8 cellular contexts compared by ENCODE assay signal in genomic region chr1:179883040-179883501, GRCh38. TPM values are rescaled to one million over a fixed set of nuclear protein-coding genes. Genes with fewer than 3 reads are reported as not detected.
DNase-seq lines count a peak whose midpoint lies in the region; ATAC-seq and TF ChIP-seq lines count a peak whose summit lies in the region.

No MANE protein-coding gene starts in this region.

- H3K9me3 ChIP-seq in WERI-Rb-1 (ENCODE audit: severe bottlenecking), result no peaks in the 10 kb centered on the region
- H3K9me3 ChIP-seq in heart left ventricle, result no peaks in the 10 kb centered on the region
- no peaks in the 10 kb centered on the region for H3K9me3 ChIP-seq in gastrocnemius medialis

- no peak for TF ChIP-seq CTCF in WERI-Rb-1 (IDR thresholded peaks at IDR 0.05; ENCODE audit: low read depth, low read length)
- no peak for TF ChIP-seq CTCF in heart left ventricle (IDR thresholded peaks at IDR 0.05)
- TF ChIP-seq CTCF in gastrocnemius medialis (IDR thresholded peaks at IDR 0.05 in 4 of 5, conservative IDR thresholded peaks at IDR 0.05 in 1 of 5), result no peak

- peak; percentile 11 for ATAC-seq in HG03103 (IDR thresholded peaks at IDR 0.05; ENCODE audit: low read depth, unreplicated experiment)
- ATAC-seq in heart left ventricle, result no peak
- ATAC-seq in gastrocnemius medialis, result no peak
- ATAC-seq in HG02798 (IDR thresholded peaks at IDR 0.05; ENCODE audit: poor library complexity, unreplicated experiment), result no peak

- peaks cover 0 to 61% (median 37%) of the 10 kb centered on the region in 12 donors for H3K4me1 ChIP-seq in heart left ventricle
- H3K4me1 ChIP-seq in gastrocnemius medialis, result peaks cover 46 to 52% of the 10 kb centered on the region in 2 donors

- no peaks in the 10 kb centered on the region for H3K27me3 ChIP-seq in WERI-Rb-1 (ENCODE audit: insufficient read depth, low read depth, severe bottlenecking)
- H3K27me3 ChIP-seq in heart left ventricle, result no peaks in the 10 kb centered on the region
- no peaks in the 10 kb centered on the region for H3K27me3 ChIP-seq in gastrocnemius medialis

- H3K27ac ChIP-seq in WERI-Rb-1 (peak overlapping the region; percentile 98), heart left ventricle (peak overlapping the region; percentile 98 to 100 (median 99)), gastrocnemius medialis (peak overlapping the region; percentile 92 to 99 (median 97))

- H3K36me3 ChIP-seq in WERI-Rb-1 (peaks cover 34% of the 10 kb centered on the region), heart left ventricle (peaks cover 0 to 42% (median 23%) of the 10 kb centered on the region in 9 donors), gastrocnemius medialis (peaks cover 0 to 29% of the 10 kb centered on the region in 2 donors)

- H3K4me3 ChIP-seq in WERI-Rb-1 (ENCODE audit: low read depth, low read length), result peak overlapping the region; percentile 94
- peak overlapping the region; percentile 72 to 88 (median 82) for H3K4me3 ChIP-seq in heart left ventricle
- H3K4me3 ChIP-seq in gastrocnemius medialis, result peak overlapping the region; percentile 64 to 97 (median 90)

- no peak for TF ChIP-seq POLR2A in heart left ventricle (IDR thresholded peaks at IDR 0.05)
- TF ChIP-seq POLR2A in gastrocnemius medialis (IDR thresholded peaks at IDR 0.05), result no peak

- WGBS in heart left ventricle, 4 donors, result 0 to 1% (median 0%) methylated on average over 17 to 23 of the region's 23 CpGs

- in situ Hi-C loops in gastrocnemius medialis (cut with MboI; ENCODE audit: low sequenced_read_pairs in 4 of 4), result loop anchor here in 1 of 4 donors (5.0 to 25.0 kb wide), 2 partner anchors 89 to 279 kb away; partner anchors contain the start of gene QSOX1

- intact Hi-C loops in heart left ventricle (cut with DNase I), result loop anchor here in 7 of 10 donors (5.0 to 10.0 kb wide), 4 partner anchors 66 to 74 kb away; partner anchors contain the start of gene CEP350 (in 5 of the 7)
- intact Hi-C loops in gastrocnemius medialis (cut with DNase I; ENCODE audit: low total_unique reads), result loop anchor here (5.0 kb wide), 1 partner anchor 89 kb away; no protein-coding TSS in a partner anchor

- DNase-seq in activated CD8-positive, alpha-beta memory T cell treated with anti-CD3 and anti-CD28 coated beads, Interleukin-2, amount 50 U/mL, for 1 hour (ENCODE audit: extremely low read depth), result peak; percentile 5
- DNase-seq in activated CD8-positive, alpha-beta memory T cell treated with anti-CD3 and anti-CD28 coated beads, Interleukin-2, amount 50 U/mL, for 48 hours, result no peak
- DNase-seq in WERI-Rb-1 (no peak), heart left ventricle (no peak), gastrocnemius medialis (no peak), retina (no peak)

RNA-seq across cellular contexts. Expression of gene TOR1AIP1, which starts 1.0 kb away (rescaled TPM):
- 10 to 100 TPM; 25.4 to 68.2 (median 47.4) TPM for total RNA-seq in heart left ventricle
- polyA plus RNA-seq in heart left ventricle, result 10 to 100 TPM; 16.0 to 22.0 TPM
- total RNA-seq in gastrocnemius medialis, result 100 to 1,000 TPM in 1 of 4 donors, 10 to 100 TPM in 3; 66.1 to 148 (median 68.8) TPM

RNA-seq across cellular contexts. Expression of gene TOR1AIP2, which starts 5.5 kb away (rescaled TPM):
- total RNA-seq in heart left ventricle, result 10 to 100 TPM; 40.1 to 73.2 (median 56.7) TPM
- 10 to 100 TPM; 12.7 to 22.2 TPM for polyA plus RNA-seq in heart left ventricle
- total RNA-seq in gastrocnemius medialis, result 100 to 1,000 TPM in 3 of 4 donors, 10 to 100 TPM in 1; 78.7 to 274 (median 129) TPM
